In genomic region chr15:64089553-64090280, GRCh38 we compare ENCODE assay signal across 1 cellular context.
TF ChIP-seq lines count a peak whose summit lies in the region.

No MANE protein-coding gene starts in this region.

TF ChIP-seq in GM12878, 131 proteins besides CTCF, POLR2A, EP300 and RAD21:
- TF ChIP-seq, protein P1, sequence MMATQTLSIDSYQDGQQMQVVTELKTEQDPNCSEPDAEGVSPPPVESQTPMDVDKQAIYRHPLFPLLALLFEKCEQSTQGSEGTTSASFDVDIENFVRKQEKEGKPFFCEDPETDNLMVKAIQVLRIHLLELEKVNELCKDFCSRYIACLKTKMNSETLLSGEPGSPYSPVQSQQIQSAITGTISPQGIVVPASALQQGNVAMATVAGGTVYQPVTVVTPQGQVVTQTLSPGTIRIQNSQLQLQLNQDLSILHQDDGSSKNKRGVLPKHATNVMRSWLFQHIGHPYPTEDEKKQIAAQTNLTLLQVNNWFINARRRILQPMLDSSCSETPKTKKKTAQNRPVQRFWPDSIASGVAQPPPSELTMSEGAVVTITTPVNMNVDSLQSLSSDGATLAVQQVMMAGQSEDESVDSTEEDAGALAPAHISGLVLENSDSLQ (IDR thresholded peaks at IDR 0.05), result peak; percentile 87
- TF ChIP-seq USF2 (IDR thresholded peaks at IDR 0.05; ENCODE audit: borderline replicate concordance, low read depth, low read length), result no peak; the same call in 1 of the 2 replicates
- TF ChIP-seq, protein P2, sequence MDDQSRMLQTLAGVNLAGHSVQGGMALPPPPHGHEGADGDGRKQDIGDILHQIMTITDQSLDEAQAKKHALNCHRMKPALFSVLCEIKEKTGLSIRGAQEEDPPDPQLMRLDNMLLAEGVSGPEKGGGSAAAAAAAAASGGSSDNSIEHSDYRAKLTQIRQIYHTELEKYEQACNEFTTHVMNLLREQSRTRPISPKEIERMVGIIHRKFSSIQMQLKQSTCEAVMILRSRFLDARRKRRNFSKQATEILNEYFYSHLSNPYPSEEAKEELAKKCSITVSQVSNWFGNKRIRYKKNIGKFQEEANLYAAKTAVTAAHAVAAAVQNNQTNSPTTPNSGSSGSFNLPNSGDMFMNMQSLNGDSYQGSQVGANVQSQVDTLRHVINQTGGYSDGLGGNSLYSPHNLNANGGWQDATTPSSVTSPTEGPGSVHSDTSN (IDR thresholded peaks at IDR 0.05; ENCODE audit: insufficient replicate concordance, low read depth, low read length), result peak; percentile 35
- peak; percentile 86 for TF ChIP-seq MEF2B (IDR thresholded peaks at IDR 0.05; ENCODE audit: partially characterized antibody, poor library complexity, severe bottlenecking)
- no peak for TF ChIP-seq IRF3 (IDR thresholded peaks at IDR 0.05)
- no peak for TF ChIP-seq RUNX3 (IDR thresholded peaks at IDR 0.05; ENCODE audit: low read length)
- peak; percentile 38; the same call in 1 of the 2 replicates for TF ChIP-seq LARP7 (IDR thresholded peaks at IDR 0.05)
- no peak for TF ChIP-seq NFYA (IDR thresholded peaks at IDR 0.05; ENCODE audit: borderline replicate concordance, low read depth, low read length)
- TF ChIP-seq, protein P3, sequence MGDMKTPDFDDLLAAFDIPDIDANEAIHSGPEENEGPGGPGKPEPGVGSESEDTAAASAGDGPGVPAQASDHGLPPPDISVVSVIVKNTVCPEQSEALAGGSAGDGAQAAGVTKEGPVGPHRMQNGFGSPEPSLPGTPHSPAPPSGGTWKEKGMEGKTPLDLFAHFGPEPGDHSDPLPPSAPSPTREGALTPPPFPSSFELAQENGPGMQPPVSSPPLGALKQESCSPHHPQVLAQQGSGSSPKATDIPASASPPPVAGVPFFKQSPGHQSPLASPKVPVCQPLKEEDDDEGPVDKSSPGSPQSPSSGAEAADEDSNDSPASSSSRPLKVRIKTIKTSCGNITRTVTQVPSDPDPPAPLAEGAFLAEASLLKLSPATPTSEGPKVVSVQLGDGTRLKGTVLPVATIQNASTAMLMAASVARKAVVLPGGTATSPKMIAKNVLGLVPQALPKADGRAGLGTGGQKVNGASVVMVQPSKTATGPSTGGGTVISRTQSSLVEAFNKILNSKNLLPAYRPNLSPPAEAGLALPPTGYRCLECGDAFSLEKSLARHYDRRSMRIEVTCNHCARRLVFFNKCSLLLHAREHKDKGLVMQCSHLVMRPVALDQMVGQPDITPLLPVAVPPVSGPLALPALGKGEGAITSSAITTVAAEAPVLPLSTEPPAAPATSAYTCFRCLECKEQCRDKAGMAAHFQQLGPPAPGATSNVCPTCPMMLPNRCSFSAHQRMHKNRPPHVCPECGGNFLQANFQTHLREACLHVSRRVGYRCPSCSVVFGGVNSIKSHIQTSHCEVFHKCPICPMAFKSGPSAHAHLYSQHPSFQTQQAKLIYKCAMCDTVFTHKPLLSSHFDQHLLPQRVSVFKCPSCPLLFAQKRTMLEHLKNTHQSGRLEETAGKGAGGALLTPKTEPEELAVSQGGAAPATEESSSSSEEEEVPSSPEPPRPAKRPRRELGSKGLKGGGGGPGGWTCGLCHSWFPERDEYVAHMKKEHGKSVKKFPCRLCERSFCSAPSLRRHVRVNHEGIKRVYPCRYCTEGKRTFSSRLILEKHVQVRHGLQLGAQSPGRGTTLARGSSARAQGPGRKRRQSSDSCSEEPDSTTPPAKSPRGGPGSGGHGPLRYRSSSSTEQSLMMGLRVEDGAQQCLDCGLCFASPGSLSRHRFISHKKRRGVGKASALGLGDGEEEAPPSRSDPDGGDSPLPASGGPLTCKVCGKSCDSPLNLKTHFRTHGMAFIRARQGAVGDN (IDR thresholded peaks at IDR 0.05), result no peak; the same call in 1 of the 2 replicates
- TF ChIP-seq IKZF1 (conservative IDR thresholded peaks at IDR 0.05), result no peak; the same call in 1 of the 2 replicates
- peak; percentile 15; the same call in 1 of the 2 replicates for TF ChIP-seq ATF7 (IDR thresholded peaks at IDR 0.05; ENCODE audit: low read depth)
- TF ChIP-seq RELB (IDR thresholded peaks at IDR 0.05; ENCODE audit: low read depth), result peak; percentile 28; the same call in 1 of the 2 replicates
- TF ChIP-seq BCLAF1 (IDR thresholded peaks at IDR 0.05), result no peak
- no peak for TF ChIP-seq SUPT20H (IDR thresholded peaks at IDR 0.05; ENCODE audit: borderline replicate concordance, control insufficient read depth, low read depth, low read length)
- peak; percentile 83 for TF ChIP-seq RFX5 (IDR thresholded peaks at IDR 0.05; ENCODE audit: low read depth, low read length)
- peak; percentile 81; the same call in 1 of the 2 replicates for TF ChIP-seq MEF2A (IDR thresholded peaks at IDR 0.05; ENCODE audit: insufficient read depth, low read depth, low read length)
- TF ChIP-seq SMC3 (IDR thresholded peaks at IDR 0.05; ENCODE audit: borderline replicate concordance, low read length), result no peak
- TF ChIP-seq CEBPB (IDR thresholded peaks at IDR 0.05; ENCODE audit: borderline replicate concordance in 1 of 2, low read depth in 2 of 2, low read length in 2 of 2), result no peak
- peak; percentile 13; the same call in 1 of the 2 replicates for TF ChIP-seq CREM (IDR thresholded peaks at IDR 0.05; ENCODE audit: low read depth)
- peak; percentile 85; the same call in 1 of the 2 replicates for TF ChIP-seq SIN3A (IDR thresholded peaks at IDR 0.05; ENCODE audit: low read depth, low read length)
- TF ChIP-seq ZBED1 (IDR thresholded peaks at IDR 0.05; ENCODE audit: borderline replicate concordance), result 0 out of 2 replicates have a peak, but pooled peaks have one; percentile 8
- TF ChIP-seq, protein P4, sequence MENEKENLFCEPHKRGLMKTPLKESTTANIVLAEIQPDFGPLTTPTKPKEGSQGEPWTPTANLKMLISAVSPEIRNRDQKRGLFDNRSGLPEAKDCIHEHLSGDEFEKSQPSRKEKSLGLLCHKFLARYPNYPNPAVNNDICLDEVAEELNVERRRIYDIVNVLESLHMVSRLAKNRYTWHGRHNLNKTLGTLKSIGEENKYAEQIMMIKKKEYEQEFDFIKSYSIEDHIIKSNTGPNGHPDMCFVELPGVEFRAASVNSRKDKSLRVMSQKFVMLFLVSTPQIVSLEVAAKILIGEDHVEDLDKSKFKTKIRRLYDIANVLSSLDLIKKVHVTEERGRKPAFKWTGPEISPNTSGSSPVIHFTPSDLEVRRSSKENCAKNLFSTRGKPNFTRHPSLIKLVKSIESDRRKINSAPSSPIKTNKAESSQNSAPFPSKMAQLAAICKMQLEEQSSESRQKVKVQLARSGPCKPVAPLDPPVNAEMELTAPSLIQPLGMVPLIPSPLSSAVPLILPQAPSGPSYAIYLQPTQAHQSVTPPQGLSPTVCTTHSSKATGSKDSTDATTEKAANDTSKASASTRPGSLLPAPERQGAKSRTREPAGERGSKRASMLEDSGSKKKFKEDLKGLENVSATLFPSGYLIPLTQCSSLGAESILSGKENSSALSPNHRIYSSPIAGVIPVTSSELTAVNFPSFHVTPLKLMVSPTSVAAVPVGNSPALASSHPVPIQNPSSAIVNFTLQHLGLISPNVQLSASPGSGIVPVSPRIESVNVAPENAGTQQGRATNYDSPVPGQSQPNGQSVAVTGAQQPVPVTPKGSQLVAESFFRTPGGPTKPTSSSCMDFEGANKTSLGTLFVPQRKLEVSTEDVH (IDR thresholded peaks at IDR 0.05; ENCODE audit: low read depth, partially characterized antibody), result no peak
- TF ChIP-seq NFIC (IDR thresholded peaks at IDR 0.05; ENCODE audit: low read depth, low read length), result 0 out of 2 replicates have a peak, but pooled peaks have one; percentile 31
- TF ChIP-seq RAD51 (IDR thresholded peaks at IDR 0.05), result peak; percentile 55; the same call in 1 of the 2 replicates
- peak; percentile 52; the same call in 1 of the 2 replicates for TF ChIP-seq CREB1 (IDR thresholded peaks at IDR 0.05; ENCODE audit: low read depth)
- TF ChIP-seq ZNF384 (IDR thresholded peaks at IDR 0.05; ENCODE audit: borderline replicate concordance, low read depth, low read length), result no peak
- no peak for TF ChIP-seq EZH2 (IDR thresholded peaks at IDR 0.05; ENCODE audit: borderline replicate concordance, control insufficient read depth, low read depth, low read length)
- TF ChIP-seq ESRRA (IDR thresholded peaks at IDR 0.05; ENCODE audit: low read length), result no peak
- TF ChIP-seq FOXK2 (IDR thresholded peaks at IDR 0.05), result no peak
- TF ChIP-seq, protein P5, sequence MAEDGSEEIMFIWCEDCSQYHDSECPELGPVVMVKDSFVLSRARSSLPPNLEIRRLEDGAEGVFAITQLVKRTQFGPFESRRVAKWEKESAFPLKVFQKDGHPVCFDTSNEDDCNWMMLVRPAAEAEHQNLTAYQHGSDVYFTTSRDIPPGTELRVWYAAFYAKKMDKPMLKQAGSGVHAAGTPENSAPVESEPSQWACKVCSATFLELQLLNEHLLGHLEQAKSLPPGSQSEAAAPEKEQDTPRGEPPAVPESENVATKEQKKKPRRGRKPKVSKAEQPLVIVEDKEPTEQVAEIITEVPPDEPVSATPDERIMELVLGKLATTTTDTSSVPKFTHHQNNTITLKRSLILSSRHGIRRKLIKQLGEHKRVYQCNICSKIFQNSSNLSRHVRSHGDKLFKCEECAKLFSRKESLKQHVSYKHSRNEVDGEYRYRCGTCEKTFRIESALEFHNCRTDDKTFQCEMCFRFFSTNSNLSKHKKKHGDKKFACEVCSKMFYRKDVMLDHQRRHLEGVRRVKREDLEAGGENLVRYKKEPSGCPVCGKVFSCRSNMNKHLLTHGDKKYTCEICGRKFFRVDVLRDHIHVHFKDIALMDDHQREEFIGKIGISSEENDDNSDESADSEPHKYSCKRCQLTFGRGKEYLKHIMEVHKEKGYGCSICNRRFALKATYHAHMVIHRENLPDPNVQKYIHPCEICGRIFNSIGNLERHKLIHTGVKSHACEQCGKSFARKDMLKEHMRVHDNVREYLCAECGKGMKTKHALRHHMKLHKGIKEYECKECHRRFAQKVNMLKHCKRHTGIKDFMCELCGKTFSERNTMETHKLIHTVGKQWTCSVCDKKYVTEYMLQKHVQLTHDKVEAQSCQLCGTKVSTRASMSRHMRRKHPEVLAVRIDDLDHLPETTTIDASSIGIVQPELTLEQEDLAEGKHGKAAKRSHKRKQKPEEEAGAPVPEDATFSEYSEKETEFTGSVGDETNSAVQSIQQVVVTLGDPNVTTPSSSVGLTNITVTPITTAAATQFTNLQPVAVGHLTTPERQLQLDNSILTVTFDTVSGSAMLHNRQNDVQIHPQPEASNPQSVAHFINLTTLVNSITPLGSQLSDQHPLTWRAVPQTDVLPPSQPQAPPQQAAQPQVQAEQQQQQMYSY (CRISPR knock-in tag; IDR thresholded peaks at IDR 0.05), result no peak
